Comparison of ENCODE assay signal across 9 cellular contexts in genomic region chr1:18954270-18955071, GRCh38. TPM values are rescaled to one million over a fixed set of nuclear protein-coding genes. Genes with fewer than 3 reads are reported as not detected.
A peak's percentile ranks its signal among the peaks of the same experiment; 100 is the strongest.
DNase-seq lines count a peak whose midpoint lies in the region; ATAC-seq and TF ChIP-seq lines count a peak whose summit lies in the region.
"Had no signal": no experiment of that assay in that cellular context is flagged by ENCODE, and none has a peak within 500 bp of the region (broad histone marks: within the 10 kb centered on the region; RNA-seq: fewer than 3 reads in every experiment).

No MANE protein-coding gene starts in this region.

- WGBS in heart right ventricle, 2 donors = 37 to 51% methylated on average over 7 of the region's 7 CpGs
- 70 to 83% methylated on average over 2 to 5 of the region's 7 CpGs for WGBS in mesodermal cell (ENCODE audit: insufficient coverage in 2 of 2), 2 experiments

- H3K9me3 ChIP-seq in heart right ventricle (no peaks in the 10 kb centered on the region), mesodermal cell (ENCODE audit: control insufficient read depth, low read length) (no peaks in the 10 kb centered on the region), vagina (no peaks in the 10 kb centered on the region)

- peaks cover 10 to 68% (median 50%) of the 10 kb centered on the region in 9 donors for H3K4me1 ChIP-seq in heart right ventricle
- H3K4me1 ChIP-seq in mesodermal cell (ENCODE audit: control insufficient read depth, insufficient read depth, low read length, poor library complexity, severe bottlenecking) = peaks cover 39% of the 10 kb centered on the region
- H3K4me1 ChIP-seq in vagina = peaks cover 69% of the 10 kb centered on the region

- peak overlapping the region; percentile 11 to 90 (median 84) for H3K4me3 ChIP-seq in heart right ventricle
- peak overlapping the region; percentile 67 for H3K4me3 ChIP-seq in mesodermal cell (ENCODE audit: extremely low read depth, insufficient read depth, low read length, poor library complexity, severe bottlenecking)
- H3K4me3 ChIP-seq in vagina = peak overlapping the region; percentile 77 to 100

- ATAC-seq in heart right ventricle = no peak
- ATAC-seq in Right ventricle myocardium inferior = no peak
- no peak for ATAC-seq in HG03342 (IDR thresholded peaks at IDR 0.05; ENCODE audit: unreplicated experiment)

- H3K27ac ChIP-seq in heart right ventricle (peak overlapping the region in 7 of 10 donors; percentile 38 to 80 (median 71)), mesodermal cell (ENCODE audit: low read depth, low read length, severe bottlenecking) (peak overlapping the region; percentile 59), vagina (peak overlapping the region; percentile 87)
- H3K27ac ChIP-seq: KMS-11 had no signal

- intact Hi-C loops in heart right ventricle (cut with DNase I) = loop anchor here in 9 of 10 donors (2.0 to 10.0 kb wide), 8 partner anchors 32 to 138 kb away; partner anchors contain the start of gene ALDH4A1 (in 2 of the 9)
- intact Hi-C loops in Right ventricle myocardium inferior (cut with DNase I) = loop anchor here (5.0 kb wide), 2 partner anchors 47 to 133 kb away; no protein-coding TSS in a partner anchor
- intact Hi-C loops in vagina (cut with DNase I) = loop anchor here (5.0 kb wide), 1 partner anchor 32 kb away; no protein-coding TSS in a partner anchor

- TF ChIP-seq POLR2A in vagina (IDR thresholded peaks at IDR 0.05) = no peak

- no peak for TF ChIP-seq CTCF in heart right ventricle (IDR thresholded peaks at IDR 0.05)
- no peak for TF ChIP-seq CTCF in vagina (IDR thresholded peaks at IDR 0.05)

- no peak for DNase-seq in heart right ventricle
- no peak for DNase-seq in Right ventricle myocardium inferior (ENCODE audit: missing footprints)
- DNase-seq in cerebellar cortex (ENCODE audit: low spot score) = peak; percentile 51
- no peak for DNase-seq in vagina (ENCODE audit: extremely low spot score in 2 of 2)
- no peak for DNase-seq in nucleus accumbens (lab: John Stamatoyannopoulos, UW)
- no peak for DNase-seq in NCI-H774 (lab: John Stamatoyannopoulos, UW)

- H3K36me3 ChIP-seq in heart right ventricle (peaks cover 0 to 6% (median 0%) of the 10 kb centered on the region in 9 donors), mesodermal cell (ENCODE audit: control insufficient read depth, insufficient read depth, low read length) (peaks cover 3% of the 10 kb centered on the region), vagina (no peaks in the 10 kb centered on the region)

- H3K27me3 ChIP-seq in heart right ventricle (peaks cover 0 to 26% (median 0%) of the 10 kb centered on the region in 7 donors), vagina (no peaks in the 10 kb centered on the region)

RNA-seq across cellular contexts. Expression of gene IFFO2, which starts 2.0 kb away (rescaled TPM):
- total RNA-seq in heart right ventricle = 1 to 10 TPM; 3.2 to 8.2 (median 4.7) TPM
- polyA plus RNA-seq in heart right ventricle = 1 to 10 TPM; 2.2 to 2.3 TPM
- total RNA-seq in Right ventricle myocardium inferior = 5.2 TPM
- polyA plus RNA-seq in mesodermal cell (2013, experiment 1 of 2) = 17.6 TPM
- polyA plus RNA-seq in mesodermal cell (2013, experiment 2 of 2) = 11.7 TPM
- 34.6 TPM for total RNA-seq in vagina

RNA-seq across cellular contexts. Expression of gene ALDH4A1, which starts 52.1 kb away (rescaled TPM):
- total RNA-seq in heart right ventricle = 10 to 100 TPM; 18.5 to 60.8 (median 44.7) TPM
- polyA plus RNA-seq in heart right ventricle = 10 to 100 TPM; 12.7 to 24.0 TPM
- 31.2 TPM for total RNA-seq in Right ventricle myocardium inferior
- 13.2 TPM for polyA plus RNA-seq in mesodermal cell (2013, experiment 1 of 2)
- polyA plus RNA-seq in mesodermal cell (2013, experiment 2 of 2) = 12.6 TPM
- total RNA-seq in vagina = 39.5 TPM
